Comparison of ENCODE assay signal across 19 cellular contexts in genomic region chr12:114764516-114764915, GRCh38.
"Had no signal": no experiment of that assay in that cellular context is flagged by ENCODE, and none has a peak within 500 bp of the region (broad histone marks: within the 10 kb centered on the region; RNA-seq: fewer than 3 reads in every experiment).

No MANE protein-coding gene starts in this region.

- ATAC-seq: activated T-cell treated with anti-CD3 and anti-CD28 coated beads, Interleukin-2, amount 50 U/mL, for 4 hours; heart left ventricle; left lobe of liver; natural killer cell treated with Interleukin-12 subunit alpha and Interleukin-12 subunit beta and Interleukin-15 and Interleukin-18, amount 100 ng/mL, for 72 hours had no signal

- H3K27ac Mint-ChIP-seq: activated CD4-positive, alpha-beta memory T cell treated with anti-CD3 and anti-CD28 coated beads for 36 hours; activated naive CD8-positive, alpha-beta T cell; dendritic cell treated with granulocyte-macrophage colony-stimulating factor and Interleukin-4, amounts not matched to agents 40 ng/mL and 50 ng/mL, for 4 days; endodermal cell; natural killer cell treated with Interleukin-12 subunit alpha and Interleukin-12 subunit beta and Interleukin-15 and Interleukin-18, amount 100 ng/mL, for 72 hours; stimulated activated naive CD8-positive, alpha-beta T cell treated with anti-CD3 and anti-CD28 coated beads, Interleukin-15, Interleukin-2, amounts not matched to agents 100 ng/mL and 50 ng/mL, for 24 hours had no signal

- H3K27me3 ChIP-seq: heart left ventricle, ovary, uterus had no signal

- H3K4me1 ChIP-seq: uterus had no signal

- H3K36me3 ChIP-seq: heart left ventricle, ovary, thoracic aorta, uterus had no signal

- H3K9me3 Mint-ChIP-seq: activated T-cell treated with anti-CD3 and anti-CD28 coated beads, Interleukin-2, amount 50 U/mL, for 4 hours; dendritic cell treated with granulocyte-macrophage colony-stimulating factor and Interleukin-4, amounts not matched to agents 40 ng/mL and 50 ng/mL, for 4 days; endodermal cell; natural killer cell treated with Interleukin-12 subunit alpha and Interleukin-12 subunit beta and Interleukin-15 and Interleukin-18, amount 100 ng/mL, for 72 hours; stimulated activated naive CD8-positive, alpha-beta T cell treated with anti-CD3 and anti-CD28 coated beads, Interleukin-15, Interleukin-2, amounts not matched to agents 100 ng/mL and 50 ng/mL, for 24 hours had no signal

- DNase-seq: activated CD4-positive, alpha-beta memory T cell treated with anti-CD3 and anti-CD28 coated beads for 36 hours; activated effector memory CD4-positive, alpha-beta T cell treated with anti-CD3 and anti-CD28 coated beads, Interleukin-2, amount 50 U/mL, for 16 hours; activated T-cell treated with anti-CD3 and anti-CD28 coated beads, Interleukin-2, amount 50 U/mL, for 4 hours; amygdala; cerebellar nuclear complex; endodermal cell; heart left ventricle; islet precursor cell; mammary epithelial cell; ovary; stimulated activated CD4-positive, alpha-beta T cell treated with anti-CD3 and anti-CD28 coated beads, Interleukin-4, amount 100 ng/mL, for 24 hours; T1000; uterus had no signal

- H3K4me3 Mint-ChIP-seq: activated CD4-positive, alpha-beta memory T cell treated with anti-CD3 and anti-CD28 coated beads for 36 hours; activated naive CD8-positive, alpha-beta T cell; activated T-cell treated with anti-CD3 and anti-CD28 coated beads, Interleukin-2, amount 50 U/mL, for 4 hours; dendritic cell treated with granulocyte-macrophage colony-stimulating factor and Interleukin-4, amounts not matched to agents 40 ng/mL and 50 ng/mL, for 4 days; endodermal cell; natural killer cell treated with Interleukin-12 subunit alpha and Interleukin-12 subunit beta and Interleukin-15 and Interleukin-18, amount 100 ng/mL, for 72 hours; stimulated activated naive CD8-positive, alpha-beta T cell treated with anti-CD3 and anti-CD28 coated beads, Interleukin-15, Interleukin-2, amounts not matched to agents 100 ng/mL and 50 ng/mL, for 24 hours had no signal

- H3K36me3 Mint-ChIP-seq: activated CD4-positive, alpha-beta memory T cell treated with anti-CD3 and anti-CD28 coated beads for 36 hours; activated naive CD8-positive, alpha-beta T cell; natural killer cell treated with Interleukin-12 subunit alpha and Interleukin-12 subunit beta and Interleukin-15 and Interleukin-18, amount 100 ng/mL, for 72 hours had no signal

- H3K27me3 Mint-ChIP-seq: natural killer cell treated with Interleukin-12 subunit alpha and Interleukin-12 subunit beta and Interleukin-15 and Interleukin-18, amount 100 ng/mL, for 72 hours; stimulated activated naive CD8-positive, alpha-beta T cell treated with anti-CD3 and anti-CD28 coated beads, Interleukin-15, Interleukin-2, amounts not matched to agents 100 ng/mL and 50 ng/mL, for 24 hours had no signal

- H3K9me3 ChIP-seq: heart left ventricle, ovary, thoracic aorta, uterus had no signal

- H3K27ac ChIP-seq: heart left ventricle, ovary, thoracic aorta, uterus had no signal

- H3K4me3 ChIP-seq: heart left ventricle, ovary, thoracic aorta, uterus had no signal
